Comparison of ENCODE assay signal across 8 cellular contexts in the genomic region with DNA sequence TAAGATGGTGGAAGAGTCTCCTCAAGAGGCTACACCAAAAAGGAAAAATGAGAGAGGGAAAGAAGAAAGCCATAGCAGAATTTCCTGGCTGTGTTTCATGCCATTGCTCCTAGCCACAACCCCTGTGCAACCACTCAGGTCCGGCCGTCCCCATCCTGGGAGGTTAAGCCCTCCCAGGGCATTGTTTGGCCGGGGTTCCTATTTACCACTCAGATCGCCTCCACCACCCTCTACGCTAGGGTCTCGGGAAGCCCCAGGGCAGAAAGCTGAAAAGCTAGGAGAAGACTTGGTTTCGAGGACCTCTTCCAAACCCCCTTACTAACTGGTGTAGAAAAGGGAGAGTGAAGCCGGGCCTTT. TPM values are rescaled to one million over a fixed set of nuclear protein-coding genes. Genes with fewer than 3 reads are reported as not detected.
A peak's percentile ranks its signal among the peaks of the same experiment; 100 is the strongest.
DNase-seq lines count a peak whose midpoint lies in the region; ATAC-seq and TF ChIP-seq lines count a peak whose summit lies in the region.

No MANE protein-coding gene starts in this region.

- H3K36me3 ChIP-seq in ovary: no peaks in the 10 kb centered on the region

- H3K9me3 ChIP-seq in ovary: no peaks in the 10 kb centered on the region

- DNase-seq in activated T-cell treated with anti-CD3 and anti-CD28 coated beads for 48 hours (ENCODE audit: low read depth): peak; percentile 11
- no peak for DNase-seq in activated T-cell treated with anti-CD3 and anti-CD28 coated beads for 4 hours
- DNase-seq in NAMALWA (ENCODE audit: low spot score): peak; percentile 60
- DNase-seq in activated effector memory CD4-positive, alpha-beta T cell treated with anti-CD3 and anti-CD28 coated beads, Interleukin-2, amount 50 U/mL, for 16 hours: peak; percentile 73
- DNase-seq in head of caudate nucleus: peak in 22 of 42 donors; percentile 4 to 58 (median 20)
- peak in 2 of 5 donors; percentile 14 to 26 for DNase-seq in ovary
- DNase-seq in cerebellar nuclear complex (lab: John Stamatoyannopoulos, UW): no peak

- TF ChIP-seq CTCF in ovary (IDR thresholded peaks at IDR 0.05): no peak

- 0 to 2% (median 1%) methylated on average over 8 of the region's 8 CpGs for WGBS in ovary, 3 donors

- peak overlapping the region; percentile 82 to 83 for H3K27ac ChIP-seq in ovary

- peak; percentile 11 for ATAC-seq in HG02623 (IDR thresholded peaks at IDR 0.05; ENCODE audit: unreplicated experiment)

- no peak for TF ChIP-seq POLR2A in ovary (IDR thresholded peaks at IDR 0.05)

- H3K4me1 ChIP-seq in ovary (ENCODE audit: insufficient read depth): peaks cover 2% of the 10 kb centered on the region

- no peak for TF ChIP-seq EP300 in ovary (IDR thresholded peaks at IDR 0.05)

- H3K4me3 ChIP-seq in ovary: peak overlapping the region; percentile 100

- no peaks in the 10 kb centered on the region for H3K27me3 ChIP-seq in ovary

- intact Hi-C loops in head of caudate nucleus (cut with DNase I): loop anchor here (2.0 kb wide), 2 partner anchors 36 to 76 kb away; partner anchors contain the start of genes PDCL and RABGAP1
- intact Hi-C loops in ovary (cut with DNase I): loop anchor here in 1 of 4 donors (10.0 kb wide), 1 partner anchor 90 kb away; no protein-coding TSS in a partner anchor

RNA-seq across cellular contexts. Expression of gene RC3H2, which starts 0.7 kb away (rescaled TPM):
- total RNA-seq in ovary: 10 to 100 TPM; 24.9 to 40.9 (median 32.0) TPM
- polyA plus RNA-seq in ovary: 10 to 100 TPM; 10.2 to 17.5 TPM

RNA-seq across cellular contexts. Expression of gene ZBTB6, which starts 8.7 kb away (rescaled TPM):
- total RNA-seq in ovary: 10 to 100 TPM in 4 of 7 donors, 1 to 10 TPM in 3; 6.8 to 13.8 (median 10.0) TPM
- polyA plus RNA-seq in ovary: 1 to 10 TPM; 5.3 to 6.8 TPM

RNA-seq across cellular contexts. Expression of gene ZBTB26, which starts 26.9 kb away (rescaled TPM):
- 10 to 100 TPM in 6 of 7 donors, 1 to 10 TPM in 1; 6.0 to 15.4 (median 11.8) TPM for total RNA-seq in ovary
- polyA plus RNA-seq in ovary: 10 to 100 TPM in 1 of 2 donors, 1 to 10 TPM in 1; 7.7 to 10.3 TPM

RNA-seq across cellular contexts. Expression of gene RABGAP1, which starts 36.4 kb away (rescaled TPM):
- 10 to 100 TPM; 39.3 to 64.8 (median 60.4) TPM for total RNA-seq in ovary
- polyA plus RNA-seq in ovary: 10 to 100 TPM; 27.1 to 41.1 TPM

Comparison
In these comparisons a context has a peak if more than half of its experiments do, and no peak if none do; other contexts are left out.
1. DNase-seq: peak in activated T-cell treated with anti-CD3 and anti-CD28 coated beads for 48 hours (single experiment), NAMALWA (single experiment), activated effector memory CD4-positive, alpha-beta T cell treated with anti-CD3 and anti-CD28 coated beads, Interleukin-2, amount 50 U/mL, for 16 hours (single experiment) and head of caudate nucleus (22 of 42); none in activated T-cell treated with anti-CD3 and anti-CD28 coated beads for 4 hours (single experiment) and cerebellar nuclear complex (0 of 2).